Comparison of ENCODE assay signal across 24 cellular contexts in genomic region chr5:14048434-14048833, GRCh38.
DNase-seq lines count a peak whose midpoint lies in the region; ATAC-seq, FAIRE-seq and TF ChIP-seq lines count a peak whose summit lies in the region.
"Had no signal": no experiment of that assay in that cellular context is flagged by ENCODE, and none has a peak within 500 bp of the region (broad histone marks: within the 10 kb centered on the region; RNA-seq: fewer than 3 reads in every experiment).

No MANE protein-coding gene starts in this region.

- no peak overlapping the region for H3K27ac Mint-ChIP-seq in osteocyte (ENCODE audit: unreplicated experiment)
- H3K27ac Mint-ChIP-seq: B cell; CD8-positive, alpha-beta memory T cell; IgD-negative memory B cell had no signal

- H4K20me1 ChIP-seq in IMR-90 (ENCODE audit: insufficient read depth, low read length) = no peaks in the 10 kb centered on the region
- H4K20me1 ChIP-seq in K562 (replicated peaks; ENCODE audit: control insufficient read depth, insufficient read depth, low read length) = no peaks in the 10 kb centered on the region
- H4K20me1 ChIP-seq in smooth muscle cell (ENCODE audit: low read depth) = no peaks in the 10 kb centered on the region
- H4K20me1 ChIP-seq in hepatocyte (ENCODE audit: insufficient read depth, poor library complexity, severe bottlenecking) = no peaks in the 10 kb centered on the region
- H4K20me1 ChIP-seq: BLaER1 treated with 17β-estradiol and CSF1 and Interleukin-3, amounts not matched to agents 10 nM and 100 nM had no signal

- H2BK15ac ChIP-seq in IMR-90 (ENCODE audit: low read depth, low read length) = peak overlapping the region; percentile 96

- H3K27ac ChIP-seq in A549 = no peak overlapping the region
- H3K27ac ChIP-seq in IMR-90 (ENCODE audit: insufficient read depth, low read length) = peak overlapping the region; percentile 63; the same call in 1 of the 2 replicates
- no peak overlapping the region for H3K27ac ChIP-seq in K562 (ENCODE audit: extremely low read depth, low read depth, low read length)
- peak overlapping the region; percentile 7 for H3K27ac ChIP-seq in smooth muscle cell (ENCODE audit: low read depth)
- H3K27ac ChIP-seq in hepatocyte = no peak overlapping the region
- no peak overlapping the region for H3K27ac ChIP-seq in dorsolateral prefrontal cortex
- H3K27ac ChIP-seq: 22Rv1; BLaER1 treated with 17β-estradiol and CSF1 and Interleukin-3, amounts not matched to agents 10 nM and 100 nM had no signal

- H2AK9ac ChIP-seq in IMR-90 (replicated peaks; ENCODE audit: low read depth, low read length, poor library complexity) = no peak overlapping the region

- H3K9ac ChIP-seq in IMR-90 (ENCODE audit: low read depth, low read length) (no peak overlapping the region), K562 (ENCODE audit: insufficient read depth in 1 of 2, low read depth in 2 of 2, low read length in 2 of 2) (no peak overlapping the region), smooth muscle cell (ENCODE audit: low read depth) (no peak overlapping the region)
- H3K9ac ChIP-seq: BLaER1 treated with 17β-estradiol and CSF1 and Interleukin-3, amounts not matched to agents 10 nM and 100 nM had no signal

- TF ChIP-seq CTCF in A549 (IDR thresholded peaks at IDR 0.05) (no peak), IMR-90 (conservative IDR thresholded peaks at IDR 0.05; ENCODE audit: low read depth, low read length) (no peak), K562 (IDR thresholded peaks at IDR 0.05 in 2 of 3, conservative IDR thresholded peaks at IDR 0.05 in 1 of 3; ENCODE audit: insufficient read depth in 2 of 3, low read depth in 1 of 3, low read length in 3 of 3) (no peak), smooth muscle cell (IDR thresholded peaks at IDR 0.05; ENCODE audit: borderline replicate concordance, insufficient read depth, poor library complexity, severe bottlenecking) (no peak), osteocyte (IDR thresholded peaks at IDR 0.05) (no peak), hepatocyte (IDR thresholded peaks at IDR 0.05; ENCODE audit: poor library complexity) (no peak), dorsolateral prefrontal cortex (IDR thresholded peaks at IDR 0.05 in 54 of 56, conservative IDR thresholded peaks at IDR 0.05 in 2 of 56; ENCODE audit: low read depth in 1 of 56, partially characterized antibody in 56 of 56) (no peak)

- H4K8ac ChIP-seq in IMR-90 (ENCODE audit: low read depth in 2 of 2, low read length in 2 of 2) = peak overlapping the region; percentile 85 to 89; a peak in 3 of 4 replicates

- peak overlapping the region; percentile 40; the same call in 1 of the 2 replicates for H3K56ac ChIP-seq in IMR-90 (ENCODE audit: extremely low read depth, insufficient read depth, low read length)

- TF ChIP-seq POLR2A in A549 (IDR thresholded peaks at IDR 0.05; ENCODE audit: low read length) = no peak
- no peak for TF ChIP-seq POLR2A in IMR-90 (IDR thresholded peaks at IDR 0.05; ENCODE audit: low read depth, low read length)
- TF ChIP-seq POLR2A in K562 (conservative IDR thresholded peaks at IDR 0.05) = no peak

- H3K79me2 ChIP-seq in K562 (ENCODE audit: control insufficient read depth, insufficient read depth, low read length) (no peaks in the 10 kb centered on the region), smooth muscle cell (ENCODE audit: low read depth) (no peaks in the 10 kb centered on the region), hepatocyte (no peaks in the 10 kb centered on the region)

- H4K5ac ChIP-seq in IMR-90 (ENCODE audit: low read depth, low read length) = peak overlapping the region; percentile 83; the same call in 1 of the 2 replicates

- CTCF ChIA-PET in A549 (lab: Yijun Ruan, JAX) = no interaction called here
- CTCF ChIA-PET in IMR-90 (lab: Yijun Ruan, JAX) = no interaction called here
- CTCF ChIA-PET in K562 (lab: Yijun Ruan, JAX; ENCODE audit: low intra/inter-chr PET ratio) = no interaction called here

- peaks cover 15% of the 10 kb centered on the region for H3K4me1 Mint-ChIP-seq in osteocyte (ENCODE audit: unreplicated experiment)
- H3K4me1 Mint-ChIP-seq: B cell; CD8-positive, alpha-beta memory T cell; IgD-negative memory B cell had no signal

- peak overlapping the region; percentile 77; the same call in 1 of the 2 replicates for H3K14ac ChIP-seq in IMR-90 (replicated peaks; ENCODE audit: low read depth, low read length)

- H3K27me3 Mint-ChIP-seq in osteocyte (ENCODE audit: unreplicated experiment) = no peaks in the 10 kb centered on the region

- H3K4ac ChIP-seq in IMR-90 (ENCODE audit: low read depth, low read length) = peak overlapping the region; percentile 90

- peak overlapping the region; percentile 97 for H2BK20ac ChIP-seq in IMR-90 (ENCODE audit: low read depth, low read length)

- H3K23ac ChIP-seq in IMR-90 (ENCODE audit: low read depth, low read length) = no peak overlapping the region; the same call in 1 of the 2 replicates

- H2AK5ac ChIP-seq in IMR-90 (ENCODE audit: low read depth, low read length) = peak overlapping the region; percentile 89; the same call in 1 of the 2 replicates

- in situ Hi-C loops in IMR-90 (cut with MboI; ENCODE audit: low sequenced_read_pairs) (no loop called here), K562 (cut with MboI) (no loop called here)

- intact Hi-C loops in IMR-90 (cut with micrococcal nuclease) = no loop called here
- intact Hi-C loops in K562 (cut with micrococcal nuclease) = no loop called here
- intact Hi-C loops in dorsolateral prefrontal cortex (cut with DNase I) = no loop called here

- peaks cover 8% of the 10 kb centered on the region; the same call in 2 of the 3 replicates for H3K9me3 ChIP-seq in A549
- peaks cover 2% of the 10 kb centered on the region; the same call in 1 of the 2 replicates for H3K9me3 ChIP-seq in IMR-90 (ENCODE audit: control insufficient read depth, insufficient read depth, low read length)
- no peaks in the 10 kb centered on the region for H3K9me3 ChIP-seq in K562 (replicated peaks; ENCODE audit: control insufficient read depth, insufficient read depth, low read depth, low read length)
- H3K9me3 ChIP-seq in smooth muscle cell (replicated peaks; ENCODE audit: low read depth) = no peaks in the 10 kb centered on the region
- H3K9me3 ChIP-seq in hepatocyte (ENCODE audit: low read depth) = no peaks in the 10 kb centered on the region

- H3K9me1 ChIP-seq in IMR-90 (ENCODE audit: insufficient read depth, low read length) (peaks cover 12% of the 10 kb centered on the region), K562 (ENCODE audit: control insufficient read depth, insufficient read depth, low read length) (no peaks in the 10 kb centered on the region)

- H3K4me3 Mint-ChIP-seq in osteocyte (ENCODE audit: unreplicated experiment) = no peak overlapping the region
- H3K4me3 Mint-ChIP-seq: B cell, IgD-negative memory B cell had no signal

- BruUV-seq in IMR-90 (replicated peaks; lab: Mats Ljungman, UMichigan) (no TSS peak), K562 (replicated peaks; lab: Mats Ljungman, UMichigan) (no TSS peak)

- H3K36me3 ChIP-seq in IMR-90 (ENCODE audit: control insufficient read depth, insufficient read depth, low read length) (no peaks in the 10 kb centered on the region), K562 (ENCODE audit: control insufficient read depth, insufficient read depth, low read length) (no peaks in the 10 kb centered on the region), smooth muscle cell (ENCODE audit: low read depth) (no peaks in the 10 kb centered on the region), hepatocyte (replicated peaks; ENCODE audit: insufficient read depth, low read depth) (no peaks in the 10 kb centered on the region)
- H3K36me3 ChIP-seq: BLaER1 treated with 17β-estradiol and CSF1 and Interleukin-3, amounts not matched to agents 10 nM and 100 nM had no signal

- H3K27me3 ChIP-seq in IMR-90 (ENCODE audit: control insufficient read depth, insufficient read depth, low read length) = no peaks in the 10 kb centered on the region
- H3K27me3 ChIP-seq in K562 (ENCODE audit: control insufficient read depth in 2 of 2, insufficient read depth in 2 of 2, low read length in 2 of 2) = peaks cover 0 to 2% of the 10 kb centered on the region in 2 experiments; a peak in 1 of 5 replicates
- no peaks in the 10 kb centered on the region for H3K27me3 ChIP-seq in smooth muscle cell (ENCODE audit: low read depth)
- no peaks in the 10 kb centered on the region for H3K27me3 ChIP-seq in hepatocyte
- peaks cover 0 to 8% (median 0%) of the 10 kb centered on the region in 45 donors for H3K27me3 ChIP-seq in dorsolateral prefrontal cortex
- H3K27me3 ChIP-seq: BLaER1 treated with 17β-estradiol and CSF1 and Interleukin-3, amounts not matched to agents 10 nM and 100 nM had no signal

- POLR2A ChIA-PET in A549 (lab: Yijun Ruan, JAX) (no interaction called here), IMR-90 (lab: Charles Lee; ENCODE audit: unreplicated experiment) (no interaction called here), K562 (lab: Yijun Ruan, JAX) (no interaction called here)

- H3F3A ChIP-seq in smooth muscle cell (ENCODE audit: low read depth) = no peaks in the 10 kb centered on the region

- H3K18ac ChIP-seq in IMR-90 (ENCODE audit: low read depth, low read length) = peak overlapping the region; percentile 86; the same call in 1 of the 2 replicates

- H2AFZ ChIP-seq in IMR-90 (replicated peaks; ENCODE audit: low read length, poor library complexity) (no peak overlapping the region), K562 (ENCODE audit: low read depth, low read length) (no peak overlapping the region), smooth muscle cell (ENCODE audit: low read depth) (peak overlapping the region; percentile 1), hepatocyte (no peak overlapping the region)

- H4K91ac ChIP-seq in IMR-90 (ENCODE audit: insufficient read depth, low read depth, low read length) = peak overlapping the region; percentile 80

- H3K4me3 ChIP-seq in A549 = no peak overlapping the region
- no peak overlapping the region for H3K4me3 ChIP-seq in IMR-90 (ENCODE audit: insufficient read depth, low read depth, low read length)
- no peak overlapping the region for H3K4me3 ChIP-seq in K562
- H3K4me3 ChIP-seq in smooth muscle cell = no peak overlapping the region
- H3K4me3 ChIP-seq in hepatocyte = no peak overlapping the region
- H3K4me3 ChIP-seq in dorsolateral prefrontal cortex = no peak overlapping the region
- H3K4me3 ChIP-seq: BLaER1 treated with 17β-estradiol and CSF1 and Interleukin-3, amounts not matched to agents 10 nM and 100 nM; GM12878 had no signal

- FAIRE-seq in A549 (lab: Jason Lieb, UNC) (no peak), K562 (lab: Jason Lieb, UNC) (no peak)
- FAIRE-seq: GM12878, GM18507, HTR-8/SVneo had no signal

- peaks cover 13 to 19% of the 10 kb centered on the region in 2 experiments for H3K79me1 ChIP-seq in IMR-90 (ENCODE audit: low read depth in 1 of 2, low read length in 2 of 2)

- TF ChIP-seq RAD21 in A549 (conservative IDR thresholded peaks at IDR 0.05 in 1 of 2, IDR thresholded peaks at IDR 0.05 in 1 of 2) (no peak), IMR-90 (IDR thresholded peaks at IDR 0.05; ENCODE audit: low read length) (no peak), K562 (CRISPR knock-in tag; conservative IDR thresholded peaks at IDR 0.05 in 1 of 2, IDR thresholded peaks at IDR 0.05 in 1 of 2) (no peak)

- TF ChIP-seq EP300 in A549 (IDR thresholded peaks at IDR 0.05) (no peak), K562 (IDR thresholded peaks at IDR 0.05; ENCODE audit: low read length) (no peak)

- H3K4me1 ChIP-seq in A549 = 0 out of 3 replicates have a peak, but pooled peaks cover 4% of the 10 kb centered on the region
- H3K4me1 ChIP-seq in IMR-90 (ENCODE audit: control insufficient read depth, insufficient read depth, low read length) = peaks cover 9% of the 10 kb centered on the region
- no peaks in the 10 kb centered on the region for H3K4me1 ChIP-seq in K562 (replicated peaks in 1 of 2; ENCODE audit: control insufficient read depth in 2 of 2, insufficient read depth in 2 of 2, low read length in 2 of 2)
- no peaks in the 10 kb centered on the region for H3K4me1 ChIP-seq in smooth muscle cell (ENCODE audit: low read depth)
- no peaks in the 10 kb centered on the region for H3K4me1 ChIP-seq in hepatocyte (ENCODE audit: insufficient read depth)
- H3K4me1 ChIP-seq: BLaER1 treated with 17β-estradiol and CSF1 and Interleukin-3, amounts not matched to agents 10 nM and 100 nM had no signal

- dilution Hi-C loops in IMR-90 (cut with HindIII; ENCODE audit: low sequenced_read_pairs, unreplicated experiment) = no loop called here

- no peak for ATAC-seq in A549
- ATAC-seq in IMR-90 (ENCODE audit: low read depth) = peak; percentile 18; the same call in 1 of the 2 replicates
- no peak for ATAC-seq in K562
- ATAC-seq: GM12878, HCT116 had no signal

- no peaks in the 10 kb centered on the region for H3K36me3 Mint-ChIP-seq in osteocyte (ENCODE audit: unreplicated experiment)
- H3K36me3 Mint-ChIP-seq: CD8-positive, alpha-beta memory T cell; IgD-negative memory B cell had no signal

- H3K9me3 Mint-ChIP-seq in osteocyte (ENCODE audit: unreplicated experiment) = peaks cover 5% of the 10 kb centered on the region

- no peaks in the 10 kb centered on the region for H3K9me2 ChIP-seq in hepatocyte (replicated peaks; ENCODE audit: insufficient read depth)

- H3K4me2 ChIP-seq in A549 (no peak overlapping the region), IMR-90 (ENCODE audit: low read depth, low read length) (no peak overlapping the region), K562 (ENCODE audit: insufficient read depth, low read length) (no peak overlapping the region), smooth muscle cell (no peak overlapping the region), hepatocyte (no peak overlapping the region)
- H3K4me2 ChIP-seq: BLaER1 treated with 17β-estradiol and CSF1 and Interleukin-3, amounts not matched to agents 10 nM and 100 nM had no signal

- peak overlapping the region; percentile 92 for H2BK5ac ChIP-seq in IMR-90 (ENCODE audit: low read depth, low read length, poor library complexity, severe bottlenecking)

- peak overlapping the region; percentile 83 for H2BK120ac ChIP-seq in IMR-90 (ENCODE audit: low read depth, low read length)

- no peak for DNase-seq in A549 (ENCODE audit: low read depth in 1 of 2, low spot score in 1 of 2)
- peak; percentile 28 for DNase-seq in IMR-90
- DNase-seq in K562 (ENCODE audit: extremely low read depth in 1 of 4, low spot score in 3 of 4) = no peak
- no peak for DNase-seq in smooth muscle cell (lab: John Stamatoyannopoulos, UW; ENCODE audit: unreplicated experiment)
- no peak for DNase-seq in osteocyte (ENCODE audit: extremely low spot score, unreplicated experiment)
- no peak for DNase-seq in hepatocyte (ENCODE audit: low spot score)
- no peak for DNase-seq in dorsolateral prefrontal cortex
- DNase-seq: CD8-positive, alpha-beta memory T cell; COR-L47; DMS 273 treated with DMSO at 0.1 percent for 48 hours; DMS53; DND-41; EL; GOT3; H7; KG1 had no signal

Comparison
In these comparisons a context has a peak if more than half of its experiments do, and no peak if none do; other contexts are left out.
1. H3K27ac ChIP-seq: peak in IMR-90 (single experiment) and smooth muscle cell (single experiment); none in A549 (0 of 2), K562 (single experiment), hepatocyte (single experiment) and dorsolateral prefrontal cortex (0 of 59).
2. Of the 35 proteins assayed by ChIP-seq in both K562 and A549: peak only in K562: none; only in A549: MAFK; in both: none; in neither: 34.